In genomic region chr5:150653762-150654158, GRCh38 we compare ENCODE assay signal across 1 cellular context.
TF ChIP-seq lines count a peak whose summit lies in the region.

No MANE protein-coding gene starts in this region.

TF ChIP-seq in IMR-90, 13 proteins besides CTCF, POLR2A, EP300 and RAD21:
- TF ChIP-seq MXI1 (IDR thresholded peaks at IDR 0.05; ENCODE audit: borderline replicate concordance, low read depth, low read length) (no peak), NFE2L2 (IDR thresholded peaks at IDR 0.05; ENCODE audit: low read depth, low read length) (no peak)
